20 cellular contexts compared by ENCODE assay signal in genomic region chr10:86287422-86287793, GRCh38.
"Had no signal": no experiment of that assay in that cellular context is flagged by ENCODE, and none has a peak within 500 bp of the region (broad histone marks: within the 10 kb centered on the region; RNA-seq: fewer than 3 reads in every experiment).

No MANE protein-coding gene starts in this region.

- H3K27ac Mint-ChIP-seq: activated naive CD8-positive, alpha-beta T cell treated with anti-CD3 and anti-CD28 coated beads, Interleukin-2, amount 50 U/mL, for 24 hours; neural progenitor cell; progenitor cell of endocrine pancreas; T-cell; T-helper 2 cell treated with Interferon-gamma antibody and Interleukin-4, amounts not matched to agents 5 μg/mL and 100 μg/mL, for 36 hours had no signal

- H3K9me3 Mint-ChIP-seq: activated naive CD8-positive, alpha-beta T cell treated with anti-CD3 and anti-CD28 coated beads, Interleukin-2, amount 50 U/mL, for 24 hours; naive thymus-derived CD8-positive, alpha-beta T cell; neural progenitor cell; T-cell; T-helper 2 cell treated with Interferon-gamma antibody and Interleukin-4, amounts not matched to agents 5 μg/mL and 100 μg/mL, for 36 hours had no signal

- ATAC-seq: activated naive CD8-positive, alpha-beta T cell treated with anti-CD3 and anti-CD28 coated beads, Interleukin-2, amount 50 U/mL, for 24 hours; left lung; naive thymus-derived CD8-positive, alpha-beta T cell; T-cell had no signal

- H3K27ac ChIP-seq: left lung, neural progenitor cell, thyroid gland, VCaP had no signal

- H3K4me1 ChIP-seq: left lung, neural progenitor cell had no signal

- H3K4me3 Mint-ChIP-seq: activated naive CD8-positive, alpha-beta T cell treated with anti-CD3 and anti-CD28 coated beads, Interleukin-2, amount 50 U/mL, for 24 hours; naive thymus-derived CD8-positive, alpha-beta T cell; neural progenitor cell; T-cell; T-helper 2 cell treated with Interferon-gamma antibody and Interleukin-4, amounts not matched to agents 5 μg/mL and 100 μg/mL, for 36 hours had no signal

- H3K4me3 ChIP-seq: left lung, lung, neural progenitor cell, thyroid gland had no signal

- H3K4me1 Mint-ChIP-seq: activated naive CD8-positive, alpha-beta T cell treated with anti-CD3 and anti-CD28 coated beads, Interleukin-2, amount 50 U/mL, for 24 hours; neural progenitor cell; T-cell had no signal

- H3K36me3 Mint-ChIP-seq: naive thymus-derived CD8-positive, alpha-beta T cell; neural progenitor cell; T-cell had no signal

- H3K9me3 ChIP-seq: left lung, thyroid gland had no signal

- DNase-seq: activated CD4-positive, alpha-beta T cell treated with anti-CD3 and anti-CD28 coated beads, Interleukin-2, amount 50 U/mL, for 1 hour; activated CD4-positive, CD25-positive, alpha-beta regulatory T cell treated with anti-CD3 and anti-CD28 coated beads, Interleukin-2, amount 50 U/mL, for 72 hours; activated gamma-delta T cell; activated naive CD4-positive, alpha-beta T cell treated with anti-CD3 and anti-CD28 coated beads, Interleukin-2, amount 50 U/mL, for 16 hours; activated naive CD8-positive, alpha-beta T cell treated with anti-CD3 and anti-CD28 coated beads, Interleukin-2, amount 50 U/mL, for 24 hours; activated T-cell treated with anti-CD3 and anti-CD28 coated beads for 4 hours; erythroblast; foreskin fibroblast; left lung; retina; stimulated activated CD4-positive, alpha-beta T cell treated with anti-CD3 and anti-CD28 coated beads, Interleukin-4, amount 100 ng/mL, for 24 hours; stimulated activated naive CD4-positive, alpha-beta T cell treated with Interleukin-2 at 50 U/mL for 16 hours; T-cell had no signal

- H3K36me3 ChIP-seq: left lung, neural progenitor cell, thyroid gland had no signal

- H3K27me3 ChIP-seq: left lung, neural progenitor cell, thyroid gland had no signal
